Comparison of ENCODE assay signal across 15 cellular contexts in the genomic region with DNA sequence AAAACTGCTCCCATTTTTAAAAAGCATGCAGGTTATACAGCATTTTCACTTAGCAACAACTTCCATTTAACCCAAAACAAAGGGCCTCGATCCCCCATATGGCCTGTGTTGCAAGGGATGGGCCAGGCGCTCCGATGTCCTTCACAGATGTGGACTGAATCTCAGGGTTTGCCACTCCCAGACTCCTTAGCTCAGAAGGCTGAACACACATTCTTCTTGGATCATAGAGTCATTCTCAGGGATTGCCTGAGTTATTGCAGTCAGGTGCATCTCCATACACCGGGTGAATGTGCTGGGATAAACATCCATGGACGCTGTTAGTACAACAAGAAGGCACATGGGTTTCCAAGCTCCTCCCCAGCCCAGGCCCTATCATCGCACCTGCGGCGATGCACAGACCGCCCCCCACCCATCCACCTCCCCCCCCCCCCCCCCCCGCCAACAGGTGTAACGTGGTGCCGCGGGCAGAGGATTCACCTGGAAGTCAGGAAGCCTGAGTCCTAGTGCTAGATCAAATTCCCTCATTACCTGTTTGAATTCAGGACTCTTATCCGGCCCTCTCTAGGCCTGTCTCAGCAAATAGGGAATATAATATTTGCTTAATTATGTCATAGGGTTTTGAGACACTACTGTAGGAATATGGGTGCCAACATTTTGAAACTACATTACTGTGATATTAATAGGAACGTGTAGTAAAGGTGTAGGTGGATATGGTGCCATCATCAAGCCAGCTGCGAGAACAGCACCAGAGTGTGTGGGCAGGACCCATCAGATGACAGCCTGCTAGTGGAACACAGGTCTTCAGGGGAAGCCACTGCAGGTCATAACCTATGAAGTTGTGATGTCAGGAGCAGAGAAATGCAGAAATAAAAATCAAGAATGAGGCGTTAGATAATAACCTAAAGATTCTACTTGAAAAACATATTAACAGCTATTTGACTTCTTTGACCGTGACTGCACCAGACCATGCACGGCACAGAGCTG.
A peak's percentile ranks its signal among the peaks of the same experiment; 100 is the strongest.
DNase-seq lines count a peak whose midpoint lies in the region; ATAC-seq, FAIRE-seq and TF ChIP-seq lines count a peak whose summit lies in the region.
"Had no signal": no experiment of that assay in that cellular context is flagged by ENCODE, and none has a peak within 500 bp of the region (broad histone marks: within the 10 kb centered on the region; RNA-seq: fewer than 3 reads in every experiment).

No MANE protein-coding gene starts in this region.

- in situ Hi-C loops in HepG2 (cut with HindIII; ENCODE audit: extremely low pct_ligation_motif_present, low pct_unique_long_range_greater_than_20kb), result loop anchor here (25.0 kb wide), 1 partner anchor 510 kb away; no protein-coding TSS in a partner anchor

- no peak overlapping the region for H3K9ac ChIP-seq in OCI-LY3 (ENCODE audit: low read length)
- H3K9ac ChIP-seq in HepG2 (ENCODE audit: insufficient read depth, low read depth, low read length), result no peak overlapping the region

- H3K27me3 ChIP-seq in OCI-LY3 (ENCODE audit: low read depth, low read length), result no peaks in the 10 kb centered on the region
- H3K27me3 ChIP-seq in suprapubic skin, result no peaks in the 10 kb centered on the region
- no peaks in the 10 kb centered on the region; a peak in 1 of 5 replicates for H3K27me3 ChIP-seq in HepG2 (ENCODE audit: control insufficient read depth in 1 of 2, insufficient read depth in 2 of 2, low read length in 2 of 2)
- H3K27me3 ChIP-seq: MG63, vagina had no signal

- H3K27ac ChIP-seq in OCI-LY3 (ENCODE audit: low read length), result no peak overlapping the region
- peak overlapping the region; percentile 34 for H3K27ac ChIP-seq in suprapubic skin
- no peak overlapping the region for H3K27ac ChIP-seq in HepG2 (ENCODE audit: extremely low read length, insufficient read depth, low read length)
- H3K27ac ChIP-seq: vagina had no signal

- 70% methylated on average over 12 of the region's 19 CpGs for WGBS in suprapubic skin
- 76% methylated on average over 14 of the region's 19 CpGs for WGBS in HepG2 (ENCODE audit: low lambda C conversion rate)

- H4K20me1 ChIP-seq in OCI-LY3 (ENCODE audit: insufficient read depth, low read length) (no peaks in the 10 kb centered on the region), HepG2 (ENCODE audit: insufficient read depth, low read length) (no peaks in the 10 kb centered on the region)

- H3K4me2 ChIP-seq in OCI-LY3 (ENCODE audit: low read length) (peak overlapping the region; percentile 66; the same call in 1 of the 2 replicates), HepG2 (ENCODE audit: low read depth, low read length) (no peak overlapping the region)

- no peak for ATAC-seq in HepG2
- ATAC-seq in HG03521 (IDR thresholded peaks at IDR 0.05; ENCODE audit: unreplicated experiment), result no peak

- intact Hi-C loops in head of caudate nucleus (cut with DNase I), result no loop called here
- intact Hi-C loops in HepG2 (cut with micrococcal nuclease; ENCODE audit: unreplicated experiment), result no loop called here

- peaks cover 4% of the 10 kb centered on the region for H3K27me3 Mint-ChIP-seq in T-helper 2 cell treated with Interferon-gamma antibody and Interleukin-4, amounts not matched to agents 5 μg/mL and 100 μg/mL, for 36 hours (ENCODE audit: low read depth)

- H3K9me3 Mint-ChIP-seq in T-helper 2 cell treated with Interferon-gamma antibody and Interleukin-4, amounts not matched to agents 5 μg/mL and 100 μg/mL, for 36 hours, result no peaks in the 10 kb centered on the region

- H3K4me3 ChIP-seq in OCI-LY3 (ENCODE audit: low read length) (no peak overlapping the region), suprapubic skin (no peak overlapping the region), HepG2 (replicated peaks in 1 of 3; ENCODE audit: insufficient read depth in 1 of 3, low read depth in 2 of 3, low read length in 3 of 3) (no peak overlapping the region)

- H2AFZ ChIP-seq in OCI-LY3 (ENCODE audit: low read depth, low read length), result no peak overlapping the region
- H2AFZ ChIP-seq in HepG2 (ENCODE audit: low read length), result no peak overlapping the region

- peaks cover 40% of the 10 kb centered on the region for H3K4me1 Mint-ChIP-seq in T-helper 2 cell treated with Interferon-gamma antibody and Interleukin-4, amounts not matched to agents 5 μg/mL and 100 μg/mL, for 36 hours (ENCODE audit: low read depth)

- H3K4me3 Mint-ChIP-seq in T-helper 2 cell treated with Interferon-gamma antibody and Interleukin-4, amounts not matched to agents 5 μg/mL and 100 μg/mL, for 36 hours, result peak overlapping the region; percentile 76

- H3K9me3 ChIP-seq in OCI-LY3 (ENCODE audit: insufficient read depth, low read length), result no peaks in the 10 kb centered on the region
- no peaks in the 10 kb centered on the region for H3K9me3 ChIP-seq in suprapubic skin
- no peaks in the 10 kb centered on the region for H3K9me3 ChIP-seq in HepG2 (ENCODE audit: low read length)
- H3K9me3 ChIP-seq: left ventricle myocardium inferior, vagina had no signal

- no peak for TF ChIP-seq EP300 in suprapubic skin (IDR thresholded peaks at IDR 0.05)
- no peak for TF ChIP-seq EP300 in HepG2 (IDR thresholded peaks at IDR 0.05; ENCODE audit: low read depth in 2 of 2, low read length in 2 of 2)
- TF ChIP-seq EP300 in HepG2 (CRISPR knock-in tag; IDR thresholded peaks at IDR 0.05; ENCODE audit: borderline replicate concordance), result no peak

- H3K27ac Mint-ChIP-seq in T-helper 2 cell treated with Interferon-gamma antibody and Interleukin-4, amounts not matched to agents 5 μg/mL and 100 μg/mL, for 36 hours, result peak overlapping the region; percentile 50

- CTCF ChIA-PET in HepG2 (lab: Yijun Ruan, JAX; ENCODE audit: low intra/inter-chr PET ratio, low total read pairs), result no interaction called here

- peaks cover 26% of the 10 kb centered on the region for H3K4me1 ChIP-seq in OCI-LY3 (ENCODE audit: low read length)
- peaks cover 26% of the 10 kb centered on the region for H3K4me1 ChIP-seq in suprapubic skin
- 0 out of 2 replicates have a peak, but pooled peaks cover 7% of the 10 kb centered on the region for H3K4me1 ChIP-seq in HepG2 (ENCODE audit: insufficient read depth, low read length)

- H3K79me2 ChIP-seq in OCI-LY3 (ENCODE audit: low read length) (no peaks in the 10 kb centered on the region), HepG2 (ENCODE audit: insufficient read depth, low read length) (no peaks in the 10 kb centered on the region)

- no peak for DNase-seq in T-helper 2 cell treated with Interferon-gamma antibody and Interleukin-4, amounts not matched to agents 5 μg/mL and 100 μg/mL, for 36 hours (ENCODE audit: low spot score)
- DNase-seq in T-helper 2 cell (no peak), head of caudate nucleus (peak; percentile 37 to 94 (median 71)), suprapubic skin (ENCODE audit: low spot score in 2 of 2) (no peak), kidney glomerular epithelial cell (lab: John Stamatoyannopoulos, UW) (no peak), HepG2 (ENCODE audit: low spot score) (no peak)
- DNase-seq: activated T-cell treated with anti-CD3 and anti-CD28 coated beads, Interleukin-2, amount 50 U/mL, for 48 hours; foreskin melanocyte; left ventricle myocardium inferior; retina had no signal

- no peak for TF ChIP-seq RAD21 in HepG2 (CRISPR knock-in tag; IDR thresholded peaks at IDR 0.05)

- no TSS peak for BruUV-seq in HepG2 (replicated peaks; lab: Mats Ljungman, UMichigan)

- TF ChIP-seq POLR2A in suprapubic skin (IDR thresholded peaks at IDR 0.05) (no peak), HepG2 (IDR thresholded peaks at IDR 0.05; ENCODE audit: insufficient read depth in 1 of 2, low read depth in 2 of 2, low read length in 2 of 2) (no peak)

- no peaks in the 10 kb centered on the region for H3K36me3 Mint-ChIP-seq in T-helper 2 cell treated with Interferon-gamma antibody and Interleukin-4, amounts not matched to agents 5 μg/mL and 100 μg/mL, for 36 hours (ENCODE audit: low read depth)

- TF ChIP-seq CTCF in OCI-LY3 (IDR thresholded peaks at IDR 0.05; ENCODE audit: low read depth, low read length) (no peak), suprapubic skin (IDR thresholded peaks at IDR 0.05) (no peak), HepG2 (CRISPR knock-in tag; IDR thresholded peaks at IDR 0.05) (no peak)

- POLR2A ChIA-PET in HepG2 (lab: Yijun Ruan, JAX), result no interaction called here

- no peak for FAIRE-seq in HepG2 (lab: Jason Lieb, UNC)
- FAIRE-seq: G401.6 had no signal

- H3K36me3 ChIP-seq in OCI-LY3 (replicated peaks; ENCODE audit: low read depth, low read length) (no peaks in the 10 kb centered on the region), suprapubic skin (no peaks in the 10 kb centered on the region), HepG2 (replicated peaks in 1 of 2; ENCODE audit: control insufficient read depth in 1 of 2, insufficient read depth in 2 of 2, low read length in 2 of 2) (no peaks in the 10 kb centered on the region)
- H3K36me3 ChIP-seq: left ventricle myocardium inferior, vagina had no signal

TF ChIP-seq in HepG2, 621 proteins besides CTCF, POLR2A, EP300 and RAD21 (continues in another document):
- TF ChIP-seq DPF2 (CRISPR knock-in tag; IDR thresholded peaks at IDR 0.05; ENCODE audit: borderline replicate concordance, low read depth), result no peak
- no peak for TF ChIP-seq ZFP36 (IDR thresholded peaks at IDR 0.05; ENCODE audit: borderline replicate concordance, low read depth, low read length, partially characterized antibody)
- TF ChIP-seq YEATS2 (CRISPR knock-in tag; IDR thresholded peaks at IDR 0.05; ENCODE audit: borderline replicate concordance), result no peak
- no peak for TF ChIP-seq HOMEZ (CRISPR knock-in tag; IDR thresholded peaks at IDR 0.05; ENCODE audit: low read depth)

Comparison
In these comparisons a context has a peak if more than half of its experiments do, and no peak if none do; other contexts are left out.
1. DNase-seq: peak in head of caudate nucleus (42 of 42); none in T-helper 2 cell treated with Interferon-gamma antibody and Interleukin-4, amounts not matched to agents 5 μg/mL and 100 μg/mL, for 36 hours (single experiment), T-helper 2 cell (0 of 5), suprapubic skin (0 of 2), kidney glomerular epithelial cell (single experiment) and HepG2 (single experiment).